18 cellular contexts compared by ENCODE assay signal in the genomic region with DNA sequence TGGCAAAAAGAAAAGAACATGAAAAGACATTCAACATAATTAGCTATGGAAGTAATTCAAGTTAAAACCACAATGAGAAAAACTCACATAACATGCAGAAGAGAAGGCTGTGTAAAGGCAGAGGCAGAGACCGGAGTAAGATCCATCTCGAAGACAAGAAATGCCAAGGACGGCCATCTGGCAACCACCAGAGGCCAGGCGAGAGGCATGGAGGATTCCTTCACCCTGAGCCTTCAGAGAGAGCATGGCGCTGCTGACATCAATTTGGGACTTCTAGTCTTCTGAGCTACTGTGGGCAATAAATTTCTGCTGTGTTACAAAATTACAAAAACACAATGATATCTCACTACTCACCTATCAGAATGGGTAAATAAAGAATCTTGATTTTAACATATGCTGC.
DNase-seq lines count a peak whose midpoint lies in the region; ATAC-seq and TF ChIP-seq lines count a peak whose summit lies in the region.
"Had no signal": no experiment of that assay in that cellular context is flagged by ENCODE, and none has a peak within 500 bp of the region (broad histone marks: within the 10 kb centered on the region; RNA-seq: fewer than 3 reads in every experiment).

No MANE protein-coding gene starts in this region.

- H3K27me3 ChIP-seq in RWPE2 (ENCODE audit: insufficient read depth, poor library complexity, severe bottlenecking): no peaks in the 10 kb centered on the region
- H3K27me3 ChIP-seq: right lobe of liver had no signal

- TF ChIP-seq CTCF in RWPE2 (IDR thresholded peaks at IDR 0.05; ENCODE audit: poor library complexity, severe bottlenecking): peak; percentile 20

- no peaks in the 10 kb centered on the region for H3K9me3 ChIP-seq in RWPE2 (ENCODE audit: severe bottlenecking)
- H3K9me3 ChIP-seq: right lobe of liver had no signal

- H3K36me3 ChIP-seq in RWPE2 (ENCODE audit: low read depth): no peaks in the 10 kb centered on the region
- H3K36me3 ChIP-seq: right lobe of liver had no signal

- no peak overlapping the region for H3K4me3 Mint-ChIP-seq in activated CD8-positive, alpha-beta T cell treated with anti-CD3 and anti-CD28 coated beads, Interleukin-2, amount 10 ng/mL, durations not matched to agents 7 days and 5 days

- H3K27ac ChIP-seq in RWPE2 (ENCODE audit: poor library complexity, severe bottlenecking): no peak overlapping the region
- H3K27ac ChIP-seq: epithelial cell of prostate, right lobe of liver had no signal

- H3K4me1 ChIP-seq in RWPE2 (ENCODE audit: insufficient read depth, poor library complexity, severe bottlenecking): no peaks in the 10 kb centered on the region
- H3K4me1 ChIP-seq: right lobe of liver had no signal

- DNase-seq in AG20443 (ENCODE audit: low spot score): peak; percentile 41
- peak; percentile 27 for DNase-seq in H4 (ENCODE audit: low spot score)
- DNase-seq in RWPE2 (ENCODE audit: low spot score): no peak
- DNase-seq in iPS-NIHi7 (ENCODE audit: extremely low spot score): peak; percentile 21
- no peak for DNase-seq in HPDE6-E6E7 (ENCODE audit: extremely low spot score)
- no peak for DNase-seq in activated CD8-positive, alpha-beta T cell treated with anti-CD3 and anti-CD28 coated beads, Interleukin-2, amount 10 ng/mL, durations not matched to agents 7 days and 5 days
- DNase-seq in SHP77 (lab: John Stamatoyannopoulos, UW): no peak
- DNase-seq: activated naive CD4-positive, alpha-beta T cell treated with Interleukin-2 at 50 U/mL for 16 hours; islet precursor cell; mesenchymal stem cell; NCI-H1417 treated with DMSO at 0.1 percent for 48 hours; NCI-H345; right lobe of liver; stimulated activated CD4-positive, alpha-beta T cell treated with anti-CD3 and anti-CD28 coated beads, Interleukin-4, amount 100 ng/mL, for 24 hours had no signal

- CTCF ChIA-PET in activated CD8-positive, alpha-beta T cell treated with anti-CD3 and anti-CD28 coated beads, Interleukin-2, amount 10 ng/mL, durations not matched to agents 7 days and 5 days (lab: Charles Lee): no interaction called here

- no peaks in the 10 kb centered on the region for H3K27me3 Mint-ChIP-seq in activated CD8-positive, alpha-beta T cell treated with anti-CD3 and anti-CD28 coated beads, Interleukin-2, amount 10 ng/mL, durations not matched to agents 7 days and 5 days (ENCODE audit: low read depth)

- H3K9me3 Mint-ChIP-seq in activated CD8-positive, alpha-beta T cell treated with anti-CD3 and anti-CD28 coated beads, Interleukin-2, amount 10 ng/mL, durations not matched to agents 7 days and 5 days (ENCODE audit: insufficient read depth): no peaks in the 10 kb centered on the region

- ATAC-seq in RWPE2 (ENCODE audit: low read depth) (no peak), HG03097 (IDR thresholded peaks at IDR 0.05; ENCODE audit: low FRiP score, unreplicated experiment) (no peak)
- no peak for ATAC-seq in activated CD8-positive, alpha-beta T cell treated with anti-CD3 and anti-CD28 coated beads, Interleukin-2, amount 10 ng/mL, durations not matched to agents 7 days and 5 days
- ATAC-seq: activated CD4-positive, CD25-positive, alpha-beta regulatory T cell treated with anti-CD3 and anti-CD28 coated beads, Interleukin-2, amount 50 U/mL, for 24 hours; GM12878; right lobe of liver had no signal

- POLR2A ChIA-PET in activated CD8-positive, alpha-beta T cell treated with anti-CD3 and anti-CD28 coated beads, Interleukin-2, amount 10 ng/mL, durations not matched to agents 7 days and 5 days (lab: Charles Lee): no interaction called here

- H3K27ac Mint-ChIP-seq in activated CD8-positive, alpha-beta T cell treated with anti-CD3 and anti-CD28 coated beads, Interleukin-2, amount 10 ng/mL, durations not matched to agents 7 days and 5 days: no peak overlapping the region

- no peaks in the 10 kb centered on the region for H3K4me1 Mint-ChIP-seq in activated CD8-positive, alpha-beta T cell treated with anti-CD3 and anti-CD28 coated beads, Interleukin-2, amount 10 ng/mL, durations not matched to agents 7 days and 5 days (ENCODE audit: low read depth)

- no peak overlapping the region for H3K4me3 ChIP-seq in RWPE2 (ENCODE audit: severe bottlenecking)
- H3K4me3 ChIP-seq: GM12878, right lobe of liver had no signal

- no peaks in the 10 kb centered on the region for H3K36me3 Mint-ChIP-seq in activated CD8-positive, alpha-beta T cell treated with anti-CD3 and anti-CD28 coated beads, Interleukin-2, amount 10 ng/mL, durations not matched to agents 7 days and 5 days (ENCODE audit: low read depth)

Comparison
In these comparisons a context has a peak if more than half of its experiments do, and no peak if none do; other contexts are left out.
1. DNase-seq: peak in AG20443 (single experiment), H4 (single experiment) and iPS-NIHi7 (single experiment); none in RWPE2 (single experiment), HPDE6-E6E7 (single experiment), activated CD8-positive, alpha-beta T cell treated with anti-CD3 and anti-CD28 coated beads, Interleukin-2, amount 10 ng/mL, durations not matched to agents 7 days and 5 days (single experiment) and SHP77 (0 of 2).